8 cellular contexts compared by ENCODE assay signal in genomic region chr15:65870889-65871533, GRCh38. TPM values are rescaled to one million over a fixed set of nuclear protein-coding genes. Genes with fewer than 3 reads are reported as not detected.
DNase-seq lines count a peak whose midpoint lies in the region; ATAC-seq and TF ChIP-seq lines count a peak whose summit lies in the region.

No MANE protein-coding gene starts in this region.

- peak overlapping the region; percentile 95 to 97 (median 96) for H3K27ac ChIP-seq in sigmoid colon

- no peaks in the 10 kb centered on the region for H3K27me3 ChIP-seq in Loucy (ENCODE audit: insufficient read depth, low read length, poor library complexity, severe bottlenecking)
- no peaks in the 10 kb centered on the region for H3K27me3 ChIP-seq in sigmoid colon

- H3K4me3 ChIP-seq in Loucy (ENCODE audit: low read length, poor library complexity, severe bottlenecking) (peak overlapping the region; percentile 89), sigmoid colon (peak overlapping the region; percentile 90 to 97 (median 94))

- peak in 1 of 2 donors; percentile 42 for TF ChIP-seq POLR2A in sigmoid colon (IDR thresholded peaks at IDR 0.05)

- peaks cover 4% of the 10 kb centered on the region for H3K9me3 Mint-ChIP-seq in activated CD4-positive, alpha-beta memory T cell treated with anti-CD3 and anti-CD28 coated beads for 36 hours
- H3K9me3 Mint-ChIP-seq in glutamatergic neuron (ENCODE audit: unreplicated experiment): peaks cover 18% of the 10 kb centered on the region

- H3K4me1 Mint-ChIP-seq in activated CD4-positive, alpha-beta memory T cell treated with anti-CD3 and anti-CD28 coated beads for 36 hours (ENCODE audit: low read depth): peaks cover 35% of the 10 kb centered on the region
- H3K4me1 Mint-ChIP-seq in glutamatergic neuron (ENCODE audit: low read depth, unreplicated experiment): peaks cover 3% of the 10 kb centered on the region

- no peaks in the 10 kb centered on the region for H3K9me3 ChIP-seq in Loucy (ENCODE audit: insufficient read depth, low read depth, low read length)
- H3K9me3 ChIP-seq in sigmoid colon: no peaks in the 10 kb centered on the region

- H3K4me1 ChIP-seq in Loucy (ENCODE audit: insufficient read depth, low read length, poor library complexity, severe bottlenecking) (peaks cover 31% of the 10 kb centered on the region), sigmoid colon (peaks cover 0 to 19% (median 6%) of the 10 kb centered on the region in 4 donors)

- intact Hi-C loops in activated CD4-positive, alpha-beta memory T cell treated with anti-CD3 and anti-CD28 coated beads for 36 hours (cut with micrococcal nuclease): loop anchor here (1.0 to 2.0 kb wide), 2 partner anchors 16 to 46 kb away; no protein-coding TSS in a partner anchor
- intact Hi-C loops in sigmoid colon (cut with DNase I): no loop called here

- H2AFZ ChIP-seq in Loucy (ENCODE audit: low read length): no peak overlapping the region

- CTCF ChIA-PET in activated CD4-positive, alpha-beta memory T cell treated with anti-CD3 and anti-CD28 coated beads for 36 hours (lab: Charles Lee): interaction anchor here (1.6 to 2.2 kb wide), 3 partner anchors 8 to 80 kb away, joined by 5 to 8 read pairs (median 7); partner anchors contain the start of gene DENND4A

- H3K9me2 ChIP-seq in Loucy (replicated peaks; ENCODE audit: low read depth, low read length): no peaks in the 10 kb centered on the region

- H3K27me3 Mint-ChIP-seq in activated CD4-positive, alpha-beta memory T cell treated with anti-CD3 and anti-CD28 coated beads for 36 hours: peaks cover 4% of the 10 kb centered on the region
- peaks cover 18% of the 10 kb centered on the region for H3K27me3 Mint-ChIP-seq in glutamatergic neuron (ENCODE audit: unreplicated experiment)

- H3K36me3 ChIP-seq in Loucy (ENCODE audit: insufficient read depth, low read length): peaks cover 4% of the 10 kb centered on the region; the same call in 1 of the 2 replicates
- H3K36me3 ChIP-seq in sigmoid colon: peaks cover 0 to 11% (median 4%) of the 10 kb centered on the region in 4 donors

- DNase-seq in NCI-H2227 treated with DMSO at 0.1 percent for 48 hours (lab: John Stamatoyannopoulos, UW) (peak; percentile 18), NCI-H2227 (lab: John Stamatoyannopoulos, UW; ENCODE audit: unreplicated experiment) (no peak), glutamatergic neuron (no peak), sigmoid colon (no peak), 8988T (no peak)
- DNase-seq in activated CD4-positive, alpha-beta memory T cell treated with anti-CD3 and anti-CD28 coated beads for 36 hours: no peak

- H3K9ac ChIP-seq in Loucy (ENCODE audit: low read depth, low read length, poor library complexity, severe bottlenecking): peak overlapping the region; percentile 89

- H3K4me3 Mint-ChIP-seq in activated CD4-positive, alpha-beta memory T cell treated with anti-CD3 and anti-CD28 coated beads for 36 hours: peak overlapping the region; percentile 96
- peak overlapping the region; percentile 99 for H3K4me3 Mint-ChIP-seq in glutamatergic neuron (ENCODE audit: unreplicated experiment)

- H3K27ac Mint-ChIP-seq in activated CD4-positive, alpha-beta memory T cell treated with anti-CD3 and anti-CD28 coated beads for 36 hours: peak overlapping the region; percentile 96
- H3K27ac Mint-ChIP-seq in glutamatergic neuron (ENCODE audit: unreplicated experiment): peak overlapping the region; percentile 96

- peak overlapping the region; percentile 98 for H3K4me2 ChIP-seq in Loucy (ENCODE audit: low read depth, low read length, poor library complexity, severe bottlenecking)

- TF ChIP-seq EP300 in sigmoid colon (IDR thresholded peaks at IDR 0.05): no peak

- no peak for ATAC-seq in HG02970 (IDR thresholded peaks at IDR 0.05; ENCODE audit: low FRiP score, unreplicated experiment)

- WGBS in sigmoid colon, 2 donors: 10 to 34% methylated on average over 2 of the region's 2 CpGs

- H4K20me1 ChIP-seq in Loucy (ENCODE audit: insufficient read depth, low read length, poor library complexity, severe bottlenecking): peaks cover 61% of the 10 kb centered on the region

- POLR2A ChIA-PET in activated CD4-positive, alpha-beta memory T cell treated with anti-CD3 and anti-CD28 coated beads for 36 hours (lab: Charles Lee): interaction anchor here (1.0 to 3.2 kb wide), 3 partner anchors 17 to 79 kb away, joined by 3 to 17 read pairs (median 10); partner anchors contain the start of gene DENND4A

- no peak for TF ChIP-seq CTCF in Loucy (conservative IDR thresholded peaks at IDR 0.05; ENCODE audit: low read length)
- TF ChIP-seq CTCF in glutamatergic neuron (IDR thresholded peaks at IDR 0.05; ENCODE audit: partially characterized antibody, unreplicated experiment): no peak
- no peak for TF ChIP-seq CTCF in sigmoid colon (IDR thresholded peaks at IDR 0.05)

- H3K79me2 ChIP-seq in Loucy (ENCODE audit: insufficient read depth, low read length): peaks cover 65% of the 10 kb centered on the region

- H3F3A ChIP-seq in Loucy (ENCODE audit: low read depth): no peaks in the 10 kb centered on the region

- peaks cover 17% of the 10 kb centered on the region for H3K36me3 Mint-ChIP-seq in activated CD4-positive, alpha-beta memory T cell treated with anti-CD3 and anti-CD28 coated beads for 36 hours
- H3K36me3 Mint-ChIP-seq in glutamatergic neuron (ENCODE audit: unreplicated experiment): no peaks in the 10 kb centered on the region

RNA-seq across cellular contexts. Expression of gene RAB11A, which starts 1.7 kb away (rescaled TPM):
- 100 to 1,000 TPM; 171 to 181 TPM for total RNA-seq in activated CD4-positive, alpha-beta memory T cell treated with anti-CD3 and anti-CD28 coated beads for 36 hours
- total RNA-seq in glutamatergic neuron (ENCODE audit: unreplicated experiment) (197 TPM), sigmoid colon (100 to 1,000 TPM in 1 of 4 donors, 10 to 100 TPM in 3; 74.2 to 112 (median 90.3) TPM)
- 100 to 1,000 TPM; 291 to 468 (median 344) TPM for polyA plus RNA-seq in sigmoid colon
